ENCODE assay signal across 1 cellular context in genomic region chr9:86809151-86809550, GRCh38.
TF ChIP-seq lines count a peak whose summit lies in the region.

No MANE protein-coding gene starts in this region.

TF ChIP-seq in H1, 55 proteins besides CTCF, POLR2A, EP300 and RAD21:
- no peak for TF ChIP-seq CHD7 (IDR thresholded peaks at IDR 0.05; ENCODE audit: insufficient replicate concordance, low read length)
- no peak for TF ChIP-seq CBX5 (IDR thresholded peaks at IDR 0.05; ENCODE audit: low read depth, low read length)
- TF ChIP-seq POLR2AphosphoS5 (IDR thresholded peaks at IDR 0.05; ENCODE audit: low read depth, low read length), result no peak
- no peak for TF ChIP-seq HDAC6 (IDR thresholded peaks at IDR 0.05; ENCODE audit: low read depth, low read length)
- TF ChIP-seq GABPA (IDR thresholded peaks at IDR 0.05; ENCODE audit: borderline replicate concordance, insufficient read depth, low read length), result no peak
- TF ChIP-seq, protein P1, sequence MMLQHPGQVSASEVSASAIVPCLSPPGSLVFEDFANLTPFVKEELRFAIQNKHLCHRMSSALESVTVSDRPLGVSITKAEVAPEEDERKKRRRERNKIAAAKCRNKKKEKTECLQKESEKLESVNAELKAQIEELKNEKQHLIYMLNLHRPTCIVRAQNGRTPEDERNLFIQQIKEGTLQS (IDR thresholded peaks at IDR 0.05; ENCODE audit: insufficient read depth, low read depth, low read length), result no peak
- TF ChIP-seq HDAC2 (IDR thresholded peaks at IDR 0.05; ENCODE audit: borderline replicate concordance in 1 of 2, low read depth in 2 of 2, low read length in 2 of 2), result no peak
- TF ChIP-seq JUN (IDR thresholded peaks at IDR 0.05; ENCODE audit: low read depth, low read length), result no peak
- no peak for TF ChIP-seq BACH1 (IDR thresholded peaks at IDR 0.05; ENCODE audit: low read length)
- no peak for TF ChIP-seq KDM1A (IDR thresholded peaks at IDR 0.05; ENCODE audit: borderline replicate concordance, low read length)
- no peak for TF ChIP-seq SRF (IDR thresholded peaks at IDR 0.05; ENCODE audit: low read depth, low read length)
- TF ChIP-seq CHD1 (IDR thresholded peaks at IDR 0.05; ENCODE audit: low read depth, low read length), result no peak
- no peak for TF ChIP-seq PHF8 (conservative IDR thresholded peaks at IDR 0.05; ENCODE audit: low read depth, low read length)
- no peak for TF ChIP-seq SIN3A (conservative IDR thresholded peaks at IDR 0.05 in 1 of 2, IDR thresholded peaks at IDR 0.05 in 1 of 2; ENCODE audit: low read depth in 1 of 2, low read length in 2 of 2)
- TF ChIP-seq EGR1 (IDR thresholded peaks at IDR 0.05; ENCODE audit: borderline replicate concordance, low read depth, low read length), result no peak
